In genomic region chr1:179251675-179252074, GRCh38 we compare ENCODE assay signal across 10 cellular contexts. TPM values are rescaled to one million over a fixed set of nuclear protein-coding genes. Genes with fewer than 3 reads are reported as not detected.
A peak's percentile ranks its signal among the peaks of the same experiment; 100 is the strongest.
DNase-seq lines count a peak whose midpoint lies in the region; ATAC-seq and TF ChIP-seq lines count a peak whose summit lies in the region.
"Had no signal": no experiment of that assay in that cellular context is flagged by ENCODE, and none has a peak within 500 bp of the region (broad histone marks: within the 10 kb centered on the region; RNA-seq: fewer than 3 reads in every experiment).

No MANE protein-coding gene starts in this region.

- H3K4me3 Mint-ChIP-seq in nephron progenitor cell = no peak overlapping the region
- H3K4me3 Mint-ChIP-seq: B cell had no signal

- DNase-seq in NCI-H1417 (lab: John Stamatoyannopoulos, UW) (peak; percentile 9 to 70 (median 41)), NCI-H1417 treated with DMSO at 0.1 percent for 48 hours (lab: John Stamatoyannopoulos, UW) (no peak), fibroblast of peridontal ligament (ENCODE audit: extremely low read depth) (peak; percentile 76), sciatic nerve (ENCODE audit: low spot score) (no peak), nephron progenitor cell (no peak)
- no peak for DNase-seq in stimulated activated naive CD4-positive, alpha-beta T cell treated with Interleukin-2 at 50 U/mL for 16 hours (lab: John Stamatoyannopoulos, UW)

- H3K4me1 ChIP-seq in OCI-LY1 (ENCODE audit: insufficient read depth, low read length, severe bottlenecking) = no peaks in the 10 kb centered on the region

- no peaks in the 10 kb centered on the region for H4K20me1 ChIP-seq in OCI-LY1 (ENCODE audit: insufficient read depth, low read length)

- no peaks in the 10 kb centered on the region for H3K27me3 ChIP-seq in OCI-LY1 (ENCODE audit: insufficient read depth, low read length)

- no peak overlapping the region for H3K4me2 ChIP-seq in OCI-LY1 (ENCODE audit: low read length)

- no peaks in the 10 kb centered on the region for H3K9me2 ChIP-seq in OCI-LY1 (ENCODE audit: low read depth, low read length)

- no peak overlapping the region for H3K4me3 ChIP-seq in OCI-LY1 (ENCODE audit: low read depth, low read length, poor library complexity, severe bottlenecking)
- H3K4me3 ChIP-seq: SK-N-MC had no signal

- no peak overlapping the region for H3K9ac ChIP-seq in OCI-LY1 (ENCODE audit: low read length)

- H3K27me3 Mint-ChIP-seq in nephron progenitor cell (ENCODE audit: low read depth, poor library complexity) = peaks cover 5% of the 10 kb centered on the region
- H3K27me3 Mint-ChIP-seq: B cell had no signal

- intact Hi-C loops in sciatic nerve (cut with DNase I) = no loop called here

- ATAC-seq in sciatic nerve (peak; percentile 64), HG02642 (IDR thresholded peaks at IDR 0.05; ENCODE audit: poor library complexity, unreplicated experiment) (no peak)

- H3K36me3 Mint-ChIP-seq in nephron progenitor cell (ENCODE audit: low read depth) = no peaks in the 10 kb centered on the region

- H3K9me3 ChIP-seq in OCI-LY1 (ENCODE audit: low read length) = no peaks in the 10 kb centered on the region

- no peaks in the 10 kb centered on the region for H3F3A ChIP-seq in OCI-LY1 (ENCODE audit: insufficient read depth, low read length)

- H3K4me1 Mint-ChIP-seq in nephron progenitor cell = no peaks in the 10 kb centered on the region
- H3K4me1 Mint-ChIP-seq: B cell had no signal

- no peaks in the 10 kb centered on the region for H3K9me3 Mint-ChIP-seq in nephron progenitor cell

- peak; percentile 44 for TF ChIP-seq CTCF in OCI-LY1 (IDR thresholded peaks at IDR 0.05; ENCODE audit: low read length)
- no peak for TF ChIP-seq CTCF in nephron progenitor cell (IDR thresholded peaks at IDR 0.05)

- H2AFZ ChIP-seq in OCI-LY1 (ENCODE audit: low read length) = no peak overlapping the region

- no peak overlapping the region for H3K27ac ChIP-seq in OCI-LY1 (ENCODE audit: low read depth, low read length, poor library complexity, severe bottlenecking)
- H3K27ac ChIP-seq: SK-N-MC had no signal

- no peaks in the 10 kb centered on the region for H3K79me2 ChIP-seq in OCI-LY1 (ENCODE audit: insufficient read depth, low read length)

- H3K27ac Mint-ChIP-seq in nephron progenitor cell = no peak overlapping the region
- H3K27ac Mint-ChIP-seq: B cell had no signal

- no peaks in the 10 kb centered on the region for H3K36me3 ChIP-seq in OCI-LY1 (ENCODE audit: insufficient read depth, low read length)

RNA-seq across cellular contexts. Expression of gene ABL2, which starts 22.2 kb away (rescaled TPM):
- 59.4 TPM for total RNA-seq in sciatic nerve

RNA-seq across cellular contexts. Expression of gene SOAT1, which starts 41.9 kb away (rescaled TPM):
- 31.3 TPM for total RNA-seq in sciatic nerve

Comparison
In these comparisons a context has a peak if more than half of its experiments do, and no peak if none do; other contexts are left out.
1. DNase-seq: peak in NCI-H1417 (3 of 3) and fibroblast of peridontal ligament (single experiment); none in NCI-H1417 treated with DMSO at 0.1 percent for 48 hours (single experiment), sciatic nerve (single experiment), stimulated activated naive CD4-positive, alpha-beta T cell treated with Interleukin-2 at 50 U/mL for 16 hours (single experiment) and nephron progenitor cell (single experiment).